15 cellular contexts compared by ENCODE assay signal in the genomic region with DNA sequence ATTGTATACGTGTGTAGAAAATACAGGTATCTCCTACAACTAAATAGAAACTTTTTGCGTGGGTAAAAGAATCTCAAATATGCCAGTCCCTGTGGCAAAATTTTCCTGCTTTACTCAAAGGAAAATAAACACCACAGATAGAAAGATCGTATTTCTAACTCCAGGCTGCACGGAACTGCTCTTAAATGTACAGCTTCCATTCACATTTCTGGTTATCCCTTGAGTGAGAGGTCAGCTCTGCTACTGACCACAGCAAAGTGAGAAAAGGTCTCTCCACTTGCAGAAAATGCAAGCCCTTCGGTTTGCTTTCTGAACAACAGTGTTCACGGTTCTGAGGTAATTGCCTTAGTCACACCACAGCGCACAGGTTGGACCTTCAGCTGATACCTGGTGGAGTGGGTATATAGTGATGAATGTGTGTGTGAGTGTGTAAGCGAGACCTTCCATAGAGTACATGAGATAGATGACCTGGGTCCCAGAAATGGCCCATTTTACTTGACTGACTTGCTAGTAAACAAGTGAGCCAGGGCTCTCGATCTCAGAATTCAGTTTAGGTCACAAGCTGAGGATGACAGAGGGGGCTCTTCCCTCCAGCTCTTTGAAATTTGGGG. TPM values are rescaled to one million over a fixed set of nuclear protein-coding genes. Genes with fewer than 3 reads are reported as not detected.
DNase-seq lines count a peak whose midpoint lies in the region; ATAC-seq and TF ChIP-seq lines count a peak whose summit lies in the region.
"Had no signal": no experiment of that assay in that cellular context is flagged by ENCODE, and none has a peak within 500 bp of the region (broad histone marks: within the 10 kb centered on the region; RNA-seq: fewer than 3 reads in every experiment).

No MANE protein-coding gene starts in this region.

- TF ChIP-seq POLR2A in heart left ventricle (IDR thresholded peaks at IDR 0.05): no peak

- peaks cover 7% of the 10 kb centered on the region for H3K4me1 Mint-ChIP-seq in activated T-helper 17 cell treated with anti-CD3 and anti-CD28 coated beads, Interleukin-2, amount 50 U/mL, for 72 hours
- H3K4me1 Mint-ChIP-seq in endothelial cell (ENCODE audit: unreplicated experiment): no peaks in the 10 kb centered on the region

- no peaks in the 10 kb centered on the region for H3K36me3 Mint-ChIP-seq in activated T-helper 17 cell treated with anti-CD3 and anti-CD28 coated beads, Interleukin-2, amount 50 U/mL, for 72 hours (ENCODE audit: low read depth)
- no peaks in the 10 kb centered on the region for H3K36me3 Mint-ChIP-seq in endothelial cell (ENCODE audit: low read depth, unreplicated experiment)

- no peak overlapping the region for H3K27ac Mint-ChIP-seq in activated T-helper 17 cell treated with anti-CD3 and anti-CD28 coated beads, Interleukin-2, amount 50 U/mL, for 72 hours
- H3K27ac Mint-ChIP-seq in endothelial cell (ENCODE audit: unreplicated experiment): no peak overlapping the region

- no peak overlapping the region for H3K4me3 ChIP-seq in right atrium auricular region
- H3K4me3 ChIP-seq in heart left ventricle: no peak overlapping the region
- H3K4me3 ChIP-seq in astrocyte of the cerebellum (ENCODE audit: low read depth, low read length): peak overlapping the region; percentile 64
- H3K4me3 ChIP-seq: vagina had no signal

- DNase-seq in right atrium auricular region (ENCODE audit: low spot score): no peak
- DNase-seq in heart left ventricle: no peak
- no peak for DNase-seq in astrocyte of the cerebellum (ENCODE audit: low read depth)
- no peak for DNase-seq in left lobe of liver (ENCODE audit: low spot score)
- no peak for DNase-seq in stimulated activated CD4-positive, alpha-beta T cell treated with anti-CD3 and anti-CD28 coated beads, Interleukin-4, amount 100 ng/mL, for 4 hours
- no peak for DNase-seq in endothelial cell (ENCODE audit: low spot score)
- DNase-seq: activated CD4-positive, CD25-positive, alpha-beta regulatory T cell; BE2C had no signal

- no peak overlapping the region for H3K4me3 Mint-ChIP-seq in activated T-helper 17 cell treated with anti-CD3 and anti-CD28 coated beads, Interleukin-2, amount 50 U/mL, for 72 hours
- H3K4me3 Mint-ChIP-seq in endothelial cell (ENCODE audit: unreplicated experiment): no peak overlapping the region
- H3K4me3 Mint-ChIP-seq: neural crest cell had no signal

- intact Hi-C loops in heart left ventricle (cut with DNase I): no loop called here

- 69 to 75% (median 73%) methylated on average over 9 of the region's 9 CpGs for WGBS in heart left ventricle, 4 donors

- no peaks in the 10 kb centered on the region for H3K27me3 Mint-ChIP-seq in activated T-helper 17 cell treated with anti-CD3 and anti-CD28 coated beads, Interleukin-2, amount 50 U/mL, for 72 hours
- no peaks in the 10 kb centered on the region for H3K27me3 Mint-ChIP-seq in endothelial cell (ENCODE audit: unreplicated experiment)

- H3K36me3 ChIP-seq in right atrium auricular region (no peaks in the 10 kb centered on the region), heart left ventricle (peaks cover 0 to 6% (median 0%) of the 10 kb centered on the region in 9 donors)
- H3K36me3 ChIP-seq: BE2C, vagina had no signal

- peaks cover 0 to 26% of the 10 kb centered on the region in 2 donors for H3K4me1 ChIP-seq in right atrium auricular region
- peaks cover 0 to 31% (median 9%) of the 10 kb centered on the region in 12 donors for H3K4me1 ChIP-seq in heart left ventricle
- H3K4me1 ChIP-seq: vagina had no signal

- H3K27ac ChIP-seq in right atrium auricular region: peak overlapping the region; percentile 62 to 82
- H3K27ac ChIP-seq in heart left ventricle: peak overlapping the region in 4 of 12 donors; percentile 4 to 50 (median 48)
- H3K27ac ChIP-seq: HL-60, vagina had no signal

- ATAC-seq in heart left ventricle (no peak), left lobe of liver (peak; percentile 39), HG03439 (IDR thresholded peaks at IDR 0.05; ENCODE audit: unreplicated experiment) (no peak)
- no peak for ATAC-seq in activated T-helper 17 cell treated with anti-CD3 and anti-CD28 coated beads, Interleukin-2, amount 50 U/mL, for 72 hours (replicated peaks)

- H3K27me3 ChIP-seq in right atrium auricular region: no peaks in the 10 kb centered on the region
- no peaks in the 10 kb centered on the region for H3K27me3 ChIP-seq in heart left ventricle
- H3K27me3 ChIP-seq: BE2C, vagina had no signal

- no peaks in the 10 kb centered on the region for H3K9me3 ChIP-seq in right atrium auricular region
- H3K9me3 ChIP-seq in heart left ventricle: no peaks in the 10 kb centered on the region
- H3K9me3 ChIP-seq: BE2C, vagina had no signal

- H3K9me3 Mint-ChIP-seq in activated T-helper 17 cell treated with anti-CD3 and anti-CD28 coated beads, Interleukin-2, amount 50 U/mL, for 72 hours: no peaks in the 10 kb centered on the region
- no peaks in the 10 kb centered on the region for H3K9me3 Mint-ChIP-seq in endothelial cell (ENCODE audit: unreplicated experiment)
- H3K9me3 Mint-ChIP-seq: neural crest cell had no signal

- in situ Hi-C loops in astrocyte of the cerebellum (cut with HindIII; ENCODE audit: low sequenced_read_pairs): no loop called here

- TF ChIP-seq CTCF in right atrium auricular region (IDR thresholded peaks at IDR 0.05) (no peak), heart left ventricle (IDR thresholded peaks at IDR 0.05) (no peak), astrocyte of the cerebellum (IDR thresholded peaks at IDR 0.05; ENCODE audit: low read depth, low read length, missing control alignments) (no peak), endothelial cell (IDR thresholded peaks at IDR 0.05; ENCODE audit: unreplicated experiment) (no peak)

RNA-seq across cellular contexts. Expression of a gene that starts 52.1 kb away (rescaled TPM):
- 100 to 1,000 TPM; 160 to 166 TPM for total RNA-seq in right atrium auricular region
- 100 to 1,000 TPM in 8 of 9 donors, 10 to 100 TPM in 1; 99.7 to 224 (median 159) TPM for total RNA-seq in heart left ventricle
- 10 to 100 TPM; 13.2 to 31.5 TPM for polyA plus RNA-seq in heart left ventricle
- 5.0 TPM for total RNA-seq in left lobe of liver
- 1 to 10 TPM in 1 of 2 donors, under 1 TPM in 1; 0.65 to 2.6 TPM for total RNA-seq in activated T-helper 17 cell treated with anti-CD3 and anti-CD28 coated beads, Interleukin-2, amount 50 U/mL, for 72 hours
- total RNA-seq in endothelial cell (ENCODE audit: unreplicated experiment): 0.59 TPM
- total RNA-seq: dermis microvascular lymphatic vessel endothelial cell, frontal cortex, neural crest cell had no signal

Comparison
In these comparisons a context has a peak if more than half of its experiments do, and no peak if none do; other contexts are left out.
1. RNA of a gene that starts 52.1 kb away (total RNA-seq): 160 to 166 TPM in right atrium auricular region and 99.7 to 224 TPM in heart left ventricle; 5.0 TPM in left lobe of liver (single experiment), 0.65 to 2.6 TPM in activated T-helper 17 cell treated with anti-CD3 and anti-CD28 coated beads, Interleukin-2, amount 50 U/mL, for 72 hours and 0.59 TPM in endothelial cell (single experiment); every median in the first group is over 10 times any median in the second.